ENCODE assay signal across 8 cellular contexts in the genomic region with DNA sequence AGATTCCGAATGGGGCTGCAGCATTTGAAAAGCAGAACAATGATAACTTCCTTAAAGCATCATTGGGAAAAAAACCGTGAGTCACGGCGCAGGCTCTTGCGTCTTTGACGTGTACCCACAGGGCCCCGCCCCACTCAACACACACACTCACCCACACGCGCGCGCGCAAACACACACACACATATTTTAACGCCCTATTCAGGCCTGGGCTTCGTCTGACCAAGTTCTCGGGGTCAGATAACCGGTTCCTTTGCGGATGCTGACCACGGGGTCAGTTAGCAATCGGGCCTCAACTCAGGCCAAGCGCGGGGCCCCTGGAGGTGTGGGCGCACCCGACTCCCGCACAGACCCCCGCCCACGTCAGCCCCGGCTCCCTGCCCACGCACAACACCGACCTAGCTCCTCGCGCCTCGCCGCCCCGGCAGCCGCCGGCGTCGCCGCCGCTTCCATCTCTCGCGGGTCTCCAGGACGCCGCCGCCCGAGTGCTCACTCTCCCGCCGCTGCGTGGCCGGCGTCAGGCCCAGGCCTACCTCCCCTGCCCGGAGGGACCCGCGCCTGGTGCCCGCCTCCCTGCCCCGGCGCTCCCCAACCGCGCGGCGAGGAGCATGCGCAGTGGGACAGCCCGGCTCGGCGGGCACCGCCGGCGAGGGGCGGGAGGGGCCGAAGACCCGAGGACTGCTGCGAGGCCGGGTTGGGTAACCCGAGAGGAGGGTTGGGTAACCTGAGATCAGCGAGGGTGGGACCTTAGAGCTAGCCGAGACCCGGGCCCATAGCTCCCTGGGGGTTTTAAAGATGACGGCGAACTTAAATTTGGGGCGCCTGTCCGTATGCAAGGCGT. TPM values are rescaled to one million over a fixed set of nuclear protein-coding genes. Genes with fewer than 3 reads are reported as not detected.
DNase-seq lines count a peak whose midpoint lies in the region; ATAC-seq lines count a peak whose summit lies in the region.

A gene (minus strand): TSS at position 609 of the 838 bp plus-strand sequence. CDS start 159 bp downstream, at position 450.

- ATAC-seq in GM19438 (IDR thresholded peaks at IDR 0.05; ENCODE audit: low read depth, unreplicated experiment) (peak; percentile 92), HG03571 (IDR thresholded peaks at IDR 0.05; ENCODE audit: unreplicated experiment) (peak; percentile 87)

- peak; percentile 98 for DNase-seq in CD1c-positive myeloid dendritic cell (ENCODE audit: extremely low spot score)
- DNase-seq in NCI-H82 (lab: John Stamatoyannopoulos, UW), result peak; percentile 85
- DNase-seq in activated CD8-positive, alpha-beta memory T cell treated with anti-CD3 and anti-CD28 coated beads for 24 hours, result peak; percentile 92
- peak; percentile 75 for DNase-seq in effector CD8-positive, alpha-beta T cell (lab: John Stamatoyannopoulos, UW)
- peak; percentile 90 to 97 for DNase-seq in lung microvascular endothelial cell (ENCODE audit: low read depth in 2 of 2)
- DNase-seq in stimulated activated CD4-positive, alpha-beta T cell treated with anti-CD3 and anti-CD28 coated beads, TNF-alpha, amount 100 ng/mL, for 4 hours (ENCODE audit: low read depth in 3 of 3), result peak; percentile 66 to 78 (median 74)

RNA-seq across cellular contexts. Expression of the gene that starts here (rescaled TPM):
- total RNA-seq in lung microvascular endothelial cell, result 3.7 and 3.8 TPM in 2 replicates

Comparison
In these comparisons a context has a peak if more than half of its experiments do, and no peak if none do; other contexts are left out.
1. Peak in every context shown above with its lines: DNase-seq and ATAC-seq.